ENCODE assay signal across 27 cellular contexts in the genomic region with DNA sequence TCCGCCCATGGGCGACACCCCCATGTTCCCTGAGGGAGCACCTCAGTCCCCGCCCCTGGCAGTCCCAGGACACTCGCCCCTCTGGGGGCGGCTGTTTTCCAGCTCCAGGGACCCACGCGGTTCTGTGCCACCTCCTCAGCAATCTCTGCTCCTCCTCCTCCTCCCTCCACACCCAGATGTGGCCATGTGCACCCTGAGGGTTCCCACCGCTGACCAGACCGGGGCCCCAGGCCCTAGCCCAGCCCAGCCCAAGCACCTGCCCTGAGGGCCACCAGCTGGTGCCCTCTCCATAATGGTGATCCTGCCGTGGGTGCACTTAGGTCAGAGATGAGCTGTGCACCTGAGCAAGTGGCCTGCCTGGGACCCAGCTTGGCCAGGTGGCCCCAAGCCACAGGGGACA.
"Had no signal": no experiment of that assay in that cellular context is flagged by ENCODE, and none has a peak within 500 bp of the region (broad histone marks: within the 10 kb centered on the region; RNA-seq: fewer than 3 reads in every experiment).

No MANE protein-coding gene starts in this region.

- DNase-seq: activated B cell treated with CpG ODN at 0.5 μM for 24 hours; activated CD4-positive, alpha-beta T cell treated with anti-CD3 and anti-CD28 coated beads, Interleukin-2, amount 50 U/mL, for 1 hour; activated CD8-positive, alpha-beta T cell treated with anti-CD3 and anti-CD28 coated beads for 36 hours; activated naive CD4-positive, alpha-beta T cell; activated T-cell treated with anti-CD3 and anti-CD28 coated beads, Interleukin-2, amount 50 U/mL, for 48 hours; anterior cingulate cortex; dermis blood vessel endothelial cell; effector CD4-positive, alpha-beta T cell; esophagus squamous epithelium; foreskin melanocyte; kidney glomerular epithelial cell; naive B cell; nucleus accumbens; spleen; SW 1271; T-helper 17 cell; T1000; thyroid gland had no signal

- ATAC-seq: activated CD8-positive, alpha-beta T cell treated with anti-CD3 and anti-CD28 coated beads for 36 hours; T-helper 17 cell had no signal

- H3K36me3 ChIP-seq: esophagus squamous epithelium, left lung, lower lobe of right lung, spleen, thyroid gland, vagina had no signal

- H3K4me1 Mint-ChIP-seq: activated B cell treated with CpG ODN at 0.5 μM for 24 hours had no signal

- H3K27ac Mint-ChIP-seq: activated B cell treated with CpG ODN at 0.5 μM for 24 hours; activated CD8-positive, alpha-beta T cell treated with anti-CD3 and anti-CD28 coated beads for 36 hours; activated naive CD8-positive, alpha-beta T cell; T-helper 17 cell had no signal

- H3K4me3 ChIP-seq: esophagus squamous epithelium, left lung, lower lobe of right lung, psoas muscle, spleen, thyroid gland, upper lobe of left lung, vagina had no signal

- H3K9me3 Mint-ChIP-seq: activated B cell treated with CpG ODN at 0.5 μM for 24 hours; activated CD8-positive, alpha-beta T cell treated with anti-CD3 and anti-CD28 coated beads for 36 hours; naive B cell; stimulated activated naive CD8-positive, alpha-beta T cell treated with anti-CD3 and anti-CD28 coated beads, Interleukin-15, Interleukin-2, amounts not matched to agents 100 ng/mL and 50 ng/mL, for 24 hours had no signal

- H3K27me3 ChIP-seq: left lung, thyroid gland, upper lobe of left lung, vagina had no signal

- H3K27ac ChIP-seq: epithelial cell of prostate, esophagus squamous epithelium, left lung, lower lobe of right lung, parathyroid adenoma, psoas muscle, spleen, thyroid gland, upper lobe of left lung, vagina had no signal

- H3K9ac ChIP-seq: parathyroid adenoma had no signal

- H3K27me3 Mint-ChIP-seq: activated B cell treated with CpG ODN at 0.5 μM for 24 hours; activated CD8-positive, alpha-beta T cell treated with anti-CD3 and anti-CD28 coated beads for 36 hours; activated naive CD8-positive, alpha-beta T cell; naive B cell; stimulated activated naive CD8-positive, alpha-beta T cell treated with anti-CD3 and anti-CD28 coated beads, Interleukin-15, Interleukin-2, amounts not matched to agents 100 ng/mL and 50 ng/mL, for 24 hours; T-helper 17 cell had no signal

- H3K36me3 Mint-ChIP-seq: activated naive CD8-positive, alpha-beta T cell; naive B cell had no signal

- H3K4me1 ChIP-seq: lower lobe of right lung, parathyroid adenoma, psoas muscle, thyroid gland had no signal

- H3K79me2 ChIP-seq: parathyroid adenoma had no signal

- H3K4me3 Mint-ChIP-seq: activated B cell treated with CpG ODN at 0.5 μM for 24 hours; activated CD8-positive, alpha-beta T cell treated with anti-CD3 and anti-CD28 coated beads for 36 hours; activated naive CD8-positive, alpha-beta T cell; naive B cell; stimulated activated naive CD8-positive, alpha-beta T cell treated with anti-CD3 and anti-CD28 coated beads, Interleukin-15, Interleukin-2, amounts not matched to agents 100 ng/mL and 50 ng/mL, for 24 hours; T-helper 17 cell had no signal

- H3K9me3 ChIP-seq: esophagus squamous epithelium, left lung, lower lobe of right lung, psoas muscle, spleen, thyroid gland, upper lobe of left lung, vagina had no signal

- H2AFZ ChIP-seq: parathyroid adenoma had no signal
